Comparison of ENCODE assay signal across 10 cellular contexts in genomic region chr6:106117579-106117978, GRCh38.
DNase-seq lines count a peak whose midpoint lies in the region; TF ChIP-seq lines count a peak whose summit lies in the region.
"Had no signal": no experiment of that assay in that cellular context is flagged by ENCODE, and none has a peak within 500 bp of the region (broad histone marks: within the 10 kb centered on the region; RNA-seq: fewer than 3 reads in every experiment).

No MANE protein-coding gene starts in this region.

- TF ChIP-seq CTCF in NB4 (IDR thresholded peaks at IDR 0.05; ENCODE audit: low read depth, low read length), result no peak

- CTCF ChIA-PET in HEK293T (lab: Yijun Ruan, JAX), result no interaction called here

- no peak overlapping the region for H3K4me3 ChIP-seq in NB4 (ENCODE audit: low read depth, low read length)
- H3K4me3 ChIP-seq: A549 had no signal

- POLR2A ChIA-PET in HEK293T (lab: Yijun Ruan, JAX), result no interaction called here

- TF ChIP-seq POLR2A in NB4 (IDR thresholded peaks at IDR 0.05; ENCODE audit: extremely low read depth, insufficient read length), result no peak

- peak; percentile 32 for DNase-seq in SIG-M5 treated with dmso at 0.1 percent for 504 hours (lab: John Stamatoyannopoulos, UW; ENCODE audit: unreplicated experiment)
- DNase-seq in SIG-M5 (lab: John Stamatoyannopoulos, UW), result no peak
- DNase-seq in NB4 (ENCODE audit: low read depth), result peak; percentile 82
- peak; percentile 34 for DNase-seq in activated gamma-delta T cell (lab: John Stamatoyannopoulos, UW)
- DNase-seq in stimulated activated naive CD4-positive, alpha-beta T cell treated with Interleukin-2 at 50 U/mL for 16 hours (lab: John Stamatoyannopoulos, UW), result peak; percentile 47
- no peak for DNase-seq in DMS114 treated with DMSO at 0.1 percent for 48 hours (lab: John Stamatoyannopoulos, UW; ENCODE audit: unreplicated experiment)
- no peak for DNase-seq in HEK293T (ENCODE audit: extremely low spot score)
- DNase-seq in DMS79 (lab: John Stamatoyannopoulos, UW), result no peak
- DNase-seq: NCI-H1930 had no signal

TF ChIP-seq in HEK293T, 16 proteins besides CTCF, POLR2A, EP300 and RAD21:
- TF ChIP-seq TARDBP (IDR thresholded peaks at IDR 0.05), result no peak

Comparison
In these comparisons a context has a peak if more than half of its experiments do, and no peak if none do; other contexts are left out.
1. DNase-seq: peak in SIG-M5 treated with dmso at 0.1 percent for 504 hours (single experiment), NB4 (single experiment), activated gamma-delta T cell (single experiment) and stimulated activated naive CD4-positive, alpha-beta T cell treated with Interleukin-2 at 50 U/mL for 16 hours (single experiment); none in SIG-M5 (single experiment), DMS114 treated with DMSO at 0.1 percent for 48 hours (single experiment), HEK293T (single experiment) and DMS79 (single experiment).